Comparison of ENCODE assay signal across 10 cellular contexts in the genomic region with DNA sequence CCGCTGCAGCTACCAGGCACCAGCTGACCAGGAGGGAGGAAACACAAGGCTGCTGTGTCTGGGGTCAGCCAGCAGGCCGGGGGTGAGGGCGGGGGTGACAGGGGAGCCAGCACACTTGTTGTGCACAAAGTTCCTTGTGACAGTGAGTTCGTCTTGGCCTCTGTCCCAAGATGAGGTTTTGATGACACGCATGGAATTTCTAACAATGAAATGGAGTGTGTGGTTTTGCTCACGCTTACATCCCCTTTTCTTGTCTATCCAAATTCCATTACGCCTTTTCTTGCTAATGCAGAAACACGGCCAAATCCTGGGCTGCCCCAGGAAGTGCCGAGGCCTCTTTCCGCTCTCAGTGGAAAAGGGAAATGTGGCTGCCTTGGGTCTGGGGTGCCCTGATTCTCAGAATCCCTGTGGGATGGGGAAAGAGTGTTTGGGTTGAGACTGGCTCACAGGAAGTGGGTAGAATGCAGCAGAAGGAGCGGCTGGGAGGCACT.
DNase-seq lines count a peak whose midpoint lies in the region; ATAC-seq and TF ChIP-seq lines count a peak whose summit lies in the region.
"Had no signal": no experiment of that assay in that cellular context is flagged by ENCODE, and none has a peak within 500 bp of the region (broad histone marks: within the 10 kb centered on the region; RNA-seq: fewer than 3 reads in every experiment).

No MANE protein-coding gene starts in this region.

- ATAC-seq in HG02938 (IDR thresholded peaks at IDR 0.05; ENCODE audit: unreplicated experiment) (no peak), GM18505 (IDR thresholded peaks at IDR 0.05; ENCODE audit: unreplicated experiment) (no peak)
- no peak for ATAC-seq in activated naive CD4-positive, alpha-beta T cell treated with anti-CD3 and anti-CD28 coated beads, Interleukin-2, amount 50 U/mL, for 72 hours

- H3K36me3 Mint-ChIP-seq in activated CD4-positive, alpha-beta memory T cell treated with anti-CD3 and anti-CD28 coated beads, Interleukin-2, amount 10 ng/mL, durations not matched to agents 7 days and 5 days (ENCODE audit: low read depth), result peaks cover 2% of the 10 kb centered on the region
- H3K36me3 Mint-ChIP-seq in activated naive CD4-positive, alpha-beta T cell treated with anti-CD3 and anti-CD28 coated beads, Interleukin-2, amount 50 U/mL, for 72 hours, result no peaks in the 10 kb centered on the region

- H3K27me3 ChIP-seq in left ventricle myocardium inferior (ENCODE audit: low read depth), result no peaks in the 10 kb centered on the region

- H3K27ac Mint-ChIP-seq in activated CD4-positive, alpha-beta memory T cell treated with anti-CD3 and anti-CD28 coated beads, Interleukin-2, amount 10 ng/mL, durations not matched to agents 7 days and 5 days, result no peak overlapping the region
- no peak overlapping the region for H3K27ac Mint-ChIP-seq in activated naive CD4-positive, alpha-beta T cell treated with anti-CD3 and anti-CD28 coated beads, Interleukin-2, amount 50 U/mL, for 72 hours

- DNase-seq in GM04504 (ENCODE audit: low read depth) (peak; percentile 88), UCSD-AML1 (lab: John Stamatoyannopoulos, UW; ENCODE audit: unreplicated experiment) (peak; percentile 80), left ventricle myocardium inferior (peak; percentile 80), skeletal muscle cell (ENCODE audit: low read depth) (peak; percentile 80)
- no peak for DNase-seq in activated CD4-positive, alpha-beta memory T cell treated with anti-CD3 and anti-CD28 coated beads, Interleukin-2, amount 10 ng/mL, durations not matched to agents 7 days and 5 days
- no peak for DNase-seq in activated naive CD4-positive, alpha-beta T cell treated with anti-CD3 and anti-CD28 coated beads, Interleukin-2, amount 50 U/mL, for 72 hours (ENCODE audit: low spot score in 2 of 2)
- DNase-seq: NCI-H2081 treated with DMSO at 0.1 percent for 48 hours had no signal

- H3K27ac ChIP-seq in left ventricle myocardium inferior (replicated peaks), result peak overlapping the region; percentile 73

- H3K4me1 Mint-ChIP-seq in activated CD4-positive, alpha-beta memory T cell treated with anti-CD3 and anti-CD28 coated beads, Interleukin-2, amount 10 ng/mL, durations not matched to agents 7 days and 5 days, result peaks cover 35% of the 10 kb centered on the region

- CTCF ChIA-PET in activated CD4-positive, alpha-beta memory T cell treated with anti-CD3 and anti-CD28 coated beads, Interleukin-2, amount 10 ng/mL, durations not matched to agents 7 days and 5 days (lab: Charles Lee), result no interaction called here

- no peaks in the 10 kb centered on the region for H3K27me3 Mint-ChIP-seq in activated CD4-positive, alpha-beta memory T cell treated with anti-CD3 and anti-CD28 coated beads, Interleukin-2, amount 10 ng/mL, durations not matched to agents 7 days and 5 days
- H3K27me3 Mint-ChIP-seq: central memory CD8-positive, alpha-beta T cell had no signal

- H3K4me3 Mint-ChIP-seq in activated CD4-positive, alpha-beta memory T cell treated with anti-CD3 and anti-CD28 coated beads, Interleukin-2, amount 10 ng/mL, durations not matched to agents 7 days and 5 days, result no peak overlapping the region
- H3K4me3 Mint-ChIP-seq: central memory CD8-positive, alpha-beta T cell had no signal

- H3K4me1 ChIP-seq in left ventricle myocardium inferior, result peaks cover 61% of the 10 kb centered on the region

- no peaks in the 10 kb centered on the region for H3K9me3 ChIP-seq in left ventricle myocardium inferior (replicated peaks)

- POLR2A ChIA-PET in activated CD4-positive, alpha-beta memory T cell treated with anti-CD3 and anti-CD28 coated beads, Interleukin-2, amount 10 ng/mL, durations not matched to agents 7 days and 5 days (lab: Charles Lee), result no interaction called here

- H3K9me3 Mint-ChIP-seq in activated CD4-positive, alpha-beta memory T cell treated with anti-CD3 and anti-CD28 coated beads, Interleukin-2, amount 10 ng/mL, durations not matched to agents 7 days and 5 days, result no peaks in the 10 kb centered on the region
- H3K9me3 Mint-ChIP-seq in activated naive CD4-positive, alpha-beta T cell treated with anti-CD3 and anti-CD28 coated beads, Interleukin-2, amount 50 U/mL, for 72 hours, result no peaks in the 10 kb centered on the region
- H3K9me3 Mint-ChIP-seq: central memory CD8-positive, alpha-beta T cell had no signal

- no peak overlapping the region for H3K4me3 ChIP-seq in left ventricle myocardium inferior
- H3K4me3 ChIP-seq in skeletal muscle cell (ENCODE audit: low read depth, low read length), result no peak overlapping the region

- no peaks in the 10 kb centered on the region for H3K36me3 ChIP-seq in left ventricle myocardium inferior

- no peak for TF ChIP-seq CTCF in left ventricle myocardium inferior (IDR thresholded peaks at IDR 0.05; ENCODE audit: borderline replicate concordance)

- TF ChIP-seq POLR2A in GM18505 (IDR thresholded peaks at IDR 0.05; ENCODE audit: borderline replicate concordance, extremely low read depth, insufficient read depth, insufficient read length), result no peak

- intact Hi-C loops in left ventricle myocardium inferior (cut with micrococcal nuclease), result no loop called here

Comparison
In these comparisons a context has a peak if more than half of its experiments do, and no peak if none do; other contexts are left out.
1. DNase-seq: peak in GM04504 (single experiment), UCSD-AML1 (single experiment), left ventricle myocardium inferior (single experiment) and skeletal muscle cell (single experiment); none in activated CD4-positive, alpha-beta memory T cell treated with anti-CD3 and anti-CD28 coated beads, Interleukin-2, amount 10 ng/mL, durations not matched to agents 7 days and 5 days (single experiment) and activated naive CD4-positive, alpha-beta T cell treated with anti-CD3 and anti-CD28 coated beads, Interleukin-2, amount 50 U/mL, for 72 hours (0 of 2).